Comparison of ENCODE assay signal across 16 cellular contexts in the genomic region with DNA sequence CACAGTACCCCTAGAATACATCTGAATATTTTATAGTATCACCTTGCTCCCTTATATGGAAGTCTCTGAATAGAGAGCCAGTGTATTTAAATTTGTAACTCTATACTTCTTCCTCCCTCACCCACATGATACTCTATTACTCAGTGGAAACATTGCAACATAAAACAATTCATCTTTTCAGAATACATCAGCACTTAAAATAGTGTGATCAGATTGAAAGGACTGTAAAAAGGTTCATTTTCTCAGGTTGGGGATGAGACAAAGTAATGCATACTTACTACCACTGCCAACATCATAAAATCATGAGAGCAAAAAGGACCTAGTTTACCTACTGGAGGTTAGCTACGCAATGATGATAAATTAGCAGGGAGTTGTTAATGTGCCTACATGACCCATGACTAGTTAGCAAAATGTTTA. TPM values are rescaled to one million over a fixed set of nuclear protein-coding genes. Genes with fewer than 3 reads are reported as not detected.
DNase-seq lines count a peak whose midpoint lies in the region; ATAC-seq and TF ChIP-seq lines count a peak whose summit lies in the region.
"Had no signal": no experiment of that assay in that cellular context is flagged by ENCODE, and none has a peak within 500 bp of the region (broad histone marks: within the 10 kb centered on the region; RNA-seq: fewer than 3 reads in every experiment).

No MANE protein-coding gene starts in this region.

- H3K4me3 ChIP-seq in foreskin fibroblast (ENCODE audit: low read depth in 1 of 2, low read length in 2 of 2), result no peak overlapping the region
- H3K4me3 ChIP-seq in thoracic aorta, result no peak overlapping the region
- H3K4me3 ChIP-seq: SJSA1, uterus had no signal

- TF ChIP-seq CTCF in foreskin fibroblast (IDR thresholded peaks at IDR 0.05; ENCODE audit: low read depth, low read length) (no peak), thoracic aorta (IDR thresholded peaks at IDR 0.05) (no peak)

- no peak overlapping the region for H3K4me3 Mint-ChIP-seq in activated CD4-positive, alpha-beta T cell treated with anti-CD3 and anti-CD28 coated beads for 36 hours
- H3K4me3 Mint-ChIP-seq in activated T-helper 17 cell treated with anti-CD3 and anti-CD28 coated beads, Interleukin-2, amount 50 U/mL, for 72 hours, result no peak overlapping the region
- H3K4me3 Mint-ChIP-seq: memory B cell, WTC11 had no signal

- ATAC-seq in activated CD4-positive, alpha-beta T cell treated with anti-CD3 and anti-CD28 coated beads for 36 hours, result peak; percentile 71
- ATAC-seq in activated T-helper 17 cell treated with anti-CD3 and anti-CD28 coated beads, Interleukin-2, amount 50 U/mL, for 72 hours (replicated peaks), result peak; percentile 23
- ATAC-seq in thoracic aorta (ENCODE audit: insufficient number of reproducible peaks, low FRiP score, low read depth), result peak; percentile 68
- ATAC-seq in GM18867 (IDR thresholded peaks at IDR 0.05; ENCODE audit: unreplicated experiment), result no peak
- ATAC-seq: WTC11 had no signal

- H3K36me3 ChIP-seq in thoracic aorta, result no peaks in the 10 kb centered on the region
- H3K36me3 ChIP-seq: SJSA1, uterus had no signal

- CTCF ChIA-PET in activated CD4-positive, alpha-beta T cell treated with anti-CD3 and anti-CD28 coated beads for 36 hours (lab: Charles Lee), result no interaction called here

- no peaks in the 10 kb centered on the region for H3K9me3 ChIP-seq in thoracic aorta
- H3K9me3 ChIP-seq: SJSA1, uterus had no signal

- H3K27me3 ChIP-seq in thoracic aorta (replicated peaks; ENCODE audit: insufficient read depth), result no peaks in the 10 kb centered on the region
- H3K27me3 ChIP-seq: SJSA1, uterus had no signal

- H3K9me3 Mint-ChIP-seq in activated CD4-positive, alpha-beta T cell treated with anti-CD3 and anti-CD28 coated beads for 36 hours (ENCODE audit: low read depth), result peaks cover 1% of the 10 kb centered on the region
- peaks cover 8% of the 10 kb centered on the region for H3K9me3 Mint-ChIP-seq in activated T-helper 17 cell treated with anti-CD3 and anti-CD28 coated beads, Interleukin-2, amount 50 U/mL, for 72 hours
- H3K9me3 Mint-ChIP-seq: WTC11 had no signal

- no peak overlapping the region for H3K27ac Mint-ChIP-seq in activated CD4-positive, alpha-beta T cell treated with anti-CD3 and anti-CD28 coated beads for 36 hours
- H3K27ac Mint-ChIP-seq in activated T-helper 17 cell treated with anti-CD3 and anti-CD28 coated beads, Interleukin-2, amount 50 U/mL, for 72 hours, result no peak overlapping the region
- H3K27ac Mint-ChIP-seq: memory B cell, WTC11 had no signal

- H3K4me1 ChIP-seq in thoracic aorta (ENCODE audit: control insufficient read depth in 1 of 2, low read depth in 2 of 2), result peaks cover 11 to 27% of the 10 kb centered on the region in 2 donors
- H3K4me1 ChIP-seq: SJSA1 had no signal

- POLR2A ChIA-PET in activated CD4-positive, alpha-beta T cell treated with anti-CD3 and anti-CD28 coated beads for 36 hours (lab: Charles Lee), result no interaction called here

- H3K36me3 Mint-ChIP-seq in activated CD4-positive, alpha-beta T cell treated with anti-CD3 and anti-CD28 coated beads for 36 hours (ENCODE audit: low read depth), result no peaks in the 10 kb centered on the region
- no peaks in the 10 kb centered on the region for H3K36me3 Mint-ChIP-seq in activated T-helper 17 cell treated with anti-CD3 and anti-CD28 coated beads, Interleukin-2, amount 50 U/mL, for 72 hours (ENCODE audit: low read depth)
- H3K36me3 Mint-ChIP-seq: memory B cell, WTC11 had no signal

- H3K27ac ChIP-seq in thoracic aorta, result peak overlapping the region in 1 of 2 donors; percentile 46
- H3K27ac ChIP-seq: SJSA1 had no signal

- DNase-seq in activated CD4-positive, alpha-beta T cell treated with anti-CD3 and anti-CD28 coated beads for 36 hours, result no peak
- DNase-seq in activated CD4-positive, alpha-beta T cell treated with anti-CD3 and anti-CD28 coated beads for 48 hours, result no peak
- DNase-seq in foreskin fibroblast (peak; percentile 50 to 77), thoracic aorta (ENCODE audit: low spot score) (no peak), DMS 273 treated with DMSO at 0.1 percent for 48 hours (lab: John Stamatoyannopoulos, UW) (no peak), SKM-1 (lab: John Stamatoyannopoulos, UW; ENCODE audit: unreplicated experiment) (no peak)
- DNase-seq: amniotic stem cell; DMS79; effector CD4-positive, alpha-beta T cell; occipital lobe; uterus had no signal

- peaks cover 13% of the 10 kb centered on the region for H3K27me3 Mint-ChIP-seq in activated CD4-positive, alpha-beta T cell treated with anti-CD3 and anti-CD28 coated beads for 36 hours
- H3K27me3 Mint-ChIP-seq in activated T-helper 17 cell treated with anti-CD3 and anti-CD28 coated beads, Interleukin-2, amount 50 U/mL, for 72 hours, result peaks cover 3% of the 10 kb centered on the region

- intact Hi-C loops in activated CD4-positive, alpha-beta T cell treated with anti-CD3 and anti-CD28 coated beads for 36 hours (cut with DNase I, micrococcal nuclease), result no loop called here

- peaks cover 3% of the 10 kb centered on the region for H3K4me1 Mint-ChIP-seq in activated CD4-positive, alpha-beta T cell treated with anti-CD3 and anti-CD28 coated beads for 36 hours
- no peaks in the 10 kb centered on the region for H3K4me1 Mint-ChIP-seq in activated T-helper 17 cell treated with anti-CD3 and anti-CD28 coated beads, Interleukin-2, amount 50 U/mL, for 72 hours

RNA-seq across cellular contexts. Expression of a gene that starts 13.8 kb away (rescaled TPM):
- total RNA-seq in activated CD4-positive, alpha-beta T cell treated with anti-CD3 and anti-CD28 coated beads for 36 hours, result not detected
- not detected for total RNA-seq in activated T-helper 17 cell treated with anti-CD3 and anti-CD28 coated beads, Interleukin-2, amount 50 U/mL, for 72 hours
- 10 to 100 TPM; 40.3 to 65.6 TPM for total RNA-seq in thoracic aorta

Comparison
In these comparisons a context has a peak if more than half of its experiments do, and no peak if none do; other contexts are left out.
1. DNase-seq: peak in foreskin fibroblast (2 of 2); none in activated CD4-positive, alpha-beta T cell treated with anti-CD3 and anti-CD28 coated beads for 36 hours (single experiment), activated CD4-positive, alpha-beta T cell treated with anti-CD3 and anti-CD28 coated beads for 48 hours (single experiment), thoracic aorta (single experiment), DMS 273 treated with DMSO at 0.1 percent for 48 hours (single experiment) and SKM-1 (single experiment).
2. RNA of a gene that starts 13.8 kb away (total RNA-seq): 40.3 to 65.6 TPM in thoracic aorta; not detected in activated CD4-positive, alpha-beta T cell treated with anti-CD3 and anti-CD28 coated beads for 36 hours and not detected in activated T-helper 17 cell treated with anti-CD3 and anti-CD28 coated beads, Interleukin-2, amount 50 U/mL, for 72 hours; every median in the first group is over 10 times any median in the second.